In genomic region chr16:58119509-58119845, GRCh38 we compare ENCODE assay signal across 19 cellular contexts. TPM values are rescaled to one million over a fixed set of nuclear protein-coding genes. Genes with fewer than 3 reads are reported as not detected.
DNase-seq lines count a peak whose midpoint lies in the region; ATAC-seq and TF ChIP-seq lines count a peak whose summit lies in the region.
"Had no signal": no experiment of that assay in that cellular context is flagged by ENCODE, and none has a peak within 500 bp of the region (broad histone marks: within the 10 kb centered on the region; RNA-seq: fewer than 3 reads in every experiment).

No MANE protein-coding gene starts in this region.

- no peak for TF ChIP-seq CTCF in VCaP (conservative IDR thresholded peaks at IDR 0.05)
- no peak for TF ChIP-seq CTCF in right atrium auricular region (IDR thresholded peaks at IDR 0.05)
- no peak for TF ChIP-seq CTCF in retinal pigment epithelial cell (conservative IDR thresholded peaks at IDR 0.05; ENCODE audit: low read depth, low read length)
- TF ChIP-seq CTCF in prostate gland (IDR thresholded peaks at IDR 0.05) = no peak

- no peak for TF ChIP-seq POLR2A in prostate gland (IDR thresholded peaks at IDR 0.05)

- H3K27ac ChIP-seq in VCaP (peak overlapping the region; percentile 18; the same call in 1 of the 2 replicates), right atrium auricular region (peak overlapping the region; percentile 50 to 72), prostate gland (no peak overlapping the region)
- H3K27ac ChIP-seq in effector memory CD4-positive, alpha-beta T cell (ENCODE audit: insufficient read depth, low read length, poor library complexity, severe bottlenecking) = no peak overlapping the region
- H3K27ac ChIP-seq: brain microvascular endothelial cell, parathyroid adenoma had no signal

- H3K27me3 ChIP-seq in right atrium auricular region (no peaks in the 10 kb centered on the region), prostate gland (replicated peaks; ENCODE audit: insufficient read depth) (no peaks in the 10 kb centered on the region)
- no peaks in the 10 kb centered on the region for H3K27me3 ChIP-seq in effector memory CD4-positive, alpha-beta T cell (replicated peaks; ENCODE audit: control insufficient read depth, insufficient read depth, low read length, poor library complexity, severe bottlenecking)
- H3K27me3 ChIP-seq: brain microvascular endothelial cell had no signal

- H3K4me1 ChIP-seq in right atrium auricular region = peaks cover 0 to 92% of the 10 kb centered on the region in 2 donors
- H3K4me1 ChIP-seq in effector memory CD4-positive, alpha-beta T cell (ENCODE audit: control insufficient read depth, insufficient read depth, low read length, poor library complexity, severe bottlenecking) = no peaks in the 10 kb centered on the region
- H3K4me1 ChIP-seq in prostate gland (replicated peaks) = peaks cover 12% of the 10 kb centered on the region

- H3K9me3 ChIP-seq in right atrium auricular region = no peaks in the 10 kb centered on the region
- no peaks in the 10 kb centered on the region for H3K9me3 ChIP-seq in effector memory CD4-positive, alpha-beta T cell (ENCODE audit: control insufficient read depth, low read length)
- H3K9me3 ChIP-seq in prostate gland = no peaks in the 10 kb centered on the region
- H3K9me3 ChIP-seq: SK-N-SH had no signal

- DNase-seq in NCI-H1092 (lab: John Stamatoyannopoulos, UW) (peak; percentile 72), right atrium auricular region (ENCODE audit: low spot score) (no peak), retinal pigment epithelial cell (ENCODE audit: low read depth) (peak; percentile 80), prostate gland (ENCODE audit: low spot score) (no peak)
- no peak for DNase-seq in effector memory CD4-positive, alpha-beta T cell
- DNase-seq: activated CD4-positive, alpha-beta T cell treated with anti-CD3 and anti-CD28 coated beads for 48 hours; activated CD8-positive, alpha-beta memory T cell treated with anti-CD3 and anti-CD28 coated beads, Interleukin-2, amount 50 U/mL, for 4 hours; activated naive CD4-positive, alpha-beta T cell treated with anti-CD3 and anti-CD28 coated beads for 36 hours; brain microvascular endothelial cell; GF-D8; NCI-H1694; NCI-H526; SK-N-SH; stimulated activated naive CD8-positive, alpha-beta T cell treated with anti-CD3 and anti-CD28 coated beads, Interleukin-15, Interleukin-2, amounts not matched to agents 100 U/mL and 50 U/mL, for 24 hours had no signal

- no peak for ATAC-seq in GM21381 (IDR thresholded peaks at IDR 0.05; ENCODE audit: unreplicated experiment)
- no peak for ATAC-seq in HG02623 (IDR thresholded peaks at IDR 0.05; ENCODE audit: unreplicated experiment)
- ATAC-seq: GM23338; stimulated activated naive CD8-positive, alpha-beta T cell treated with anti-CD3 and anti-CD28 coated beads, Interleukin-15, Interleukin-2, amounts not matched to agents 100 U/mL and 50 U/mL, for 24 hours had no signal

- peaks cover 22% of the 10 kb centered on the region for H3K36me3 ChIP-seq in right atrium auricular region
- peaks cover 25% of the 10 kb centered on the region for H3K36me3 ChIP-seq in effector memory CD4-positive, alpha-beta T cell (ENCODE audit: control insufficient read depth, insufficient read depth, low read length)
- peaks cover 0 to 8% of the 10 kb centered on the region in 2 donors for H3K36me3 ChIP-seq in prostate gland

- H3K4me3 ChIP-seq in right atrium auricular region (no peak overlapping the region), retinal pigment epithelial cell (ENCODE audit: low read length) (no peak overlapping the region), prostate gland (no peak overlapping the region)
- H3K4me3 ChIP-seq in effector memory CD4-positive, alpha-beta T cell (ENCODE audit: insufficient read depth, low read depth, low read length, poor library complexity, severe bottlenecking) = no peak overlapping the region
- H3K4me3 ChIP-seq: GM23338 had no signal

- 38% methylated on average over 8 of the region's 8 CpGs for WGBS in prostate gland

- intact Hi-C loops in prostate gland (cut with DNase I) = no loop called here

RNA-seq across cellular contexts. Expression of gene CFAP20, which starts 9.7 kb away (rescaled TPM):
- total RNA-seq in right atrium auricular region = 10 to 100 TPM; 36.9 to 64.2 TPM
- total RNA-seq in prostate gland = 10 to 100 TPM; 27.2 to 77.7 TPM

Comparison
In these comparisons a context has a peak if more than half of its experiments do, and no peak if none do; other contexts are left out.
1. DNase-seq: peak in NCI-H1092 (single experiment) and retinal pigment epithelial cell (single experiment); none in right atrium auricular region (single experiment), effector memory CD4-positive, alpha-beta T cell (0 of 3) and prostate gland (single experiment).
2. H3K27ac ChIP-seq: peak in VCaP (single experiment) and right atrium auricular region (2 of 2); none in effector memory CD4-positive, alpha-beta T cell (single experiment) and prostate gland (0 of 2).